6 cellular contexts compared by ENCODE assay signal in genomic region chr1:96533820-96534219, GRCh38.
"Had no signal": no experiment of that assay in that cellular context is flagged by ENCODE, and none has a peak within 500 bp of the region (broad histone marks: within the 10 kb centered on the region; RNA-seq: fewer than 3 reads in every experiment).

No MANE protein-coding gene starts in this region.

- H3K4me3 ChIP-seq: GM23338, K562 had no signal

- ATAC-seq: GM23338, K562 had no signal

- DNase-seq: H9, HCEC 1CT, IMR-90, KG1 had no signal

- H2AFZ ChIP-seq: GM23338 had no signal

- H3K4me2 ChIP-seq: GM23338 had no signal
